ENCODE assay signal across 22 cellular contexts in the genomic region with DNA sequence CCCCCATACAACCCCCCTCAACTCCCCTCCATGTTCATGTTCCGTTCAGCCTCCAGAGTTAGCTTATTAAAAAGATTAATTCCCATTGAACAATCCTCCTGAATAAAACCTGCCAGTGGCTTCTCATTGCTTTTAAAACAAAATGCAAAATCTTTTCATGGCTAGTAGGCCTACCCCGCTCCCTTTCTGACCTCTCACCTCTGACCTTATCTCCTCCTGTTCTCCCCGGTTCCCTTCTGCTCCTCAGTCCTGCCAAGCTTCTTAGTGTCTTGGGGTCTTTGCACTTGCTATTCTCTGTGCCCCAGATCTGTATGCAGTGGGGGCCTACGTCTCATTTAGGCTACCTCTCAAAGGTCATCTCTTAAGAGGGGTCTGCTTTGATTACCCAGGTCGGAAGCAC.
"Had no signal": no experiment of that assay in that cellular context is flagged by ENCODE, and none has a peak within 500 bp of the region (broad histone marks: within the 10 kb centered on the region; RNA-seq: fewer than 3 reads in every experiment).

No MANE protein-coding gene starts in this region.

- ATAC-seq: activated CD4-positive, CD25-positive, alpha-beta regulatory T cell treated with anti-CD3 and anti-CD28 coated beads, Interleukin-2, amount 50 U/mL, for 24 hours; activated CD8-positive, alpha-beta T cell treated with anti-CD3 and anti-CD28 coated beads, Interleukin-2, amount 10 ng/mL, durations not matched to agents 7 days and 5 days; body of pancreas; SK-N-SH treated with all-trans-retinoic acid at 6 μM for 48 hours had no signal

- H3K4me3 Mint-ChIP-seq: activated CD8-positive, alpha-beta T cell treated with anti-CD3 and anti-CD28 coated beads, Interleukin-2, amount 10 ng/mL, durations not matched to agents 7 days and 5 days had no signal

- H3K4me3 ChIP-seq: ascending aorta, body of pancreas, cardiac muscle cell, SJSA1 had no signal

- H3K27ac ChIP-seq: ascending aorta, body of pancreas, cardiac muscle cell, SJSA1 had no signal

- H3K9me3 ChIP-seq: ascending aorta, body of pancreas had no signal

- H3K27me3 ChIP-seq: ascending aorta, body of pancreas, cardiac muscle cell, SJSA1 had no signal

- H3K36me3 ChIP-seq: ascending aorta, cardiac muscle cell, SJSA1 had no signal

- DNase-seq: activated CD4-positive, alpha-beta T cell treated with anti-CD3 and anti-CD28 coated beads for 4 hours; activated CD8-positive, alpha-beta memory T cell treated with anti-CD3 and anti-CD28 coated beads, Interleukin-2, amount 50 U/mL, for 48 hours; activated CD8-positive, alpha-beta T cell treated with anti-CD3 and anti-CD28 coated beads, Interleukin-2, amount 10 ng/mL, durations not matched to agents 7 days and 5 days; activated naive CD4-positive, alpha-beta T cell treated with anti-CD3 and anti-CD28 coated beads, Interleukin-2, amount 50 U/mL, for 16 hours; activated T-cell treated with anti-CD3 and anti-CD28 coated beads, Interleukin-2, amount 50 U/mL, for 1 hour; body of pancreas; Kasumi-1; KBM-7; NCI-H1048; NCI-H146; NCI-H187 treated with DMSO at 0.1 percent for 48 hours; NCI-H2081 treated with DMSO at 0.1 percent for 48 hours; NCI-H2227 treated with DMSO at 0.1 percent for 48 hours; NCI-H526 treated with DMSO at 0.1 percent for 48 hours; NCI-H82; Right ventricle myocardium superior; SW 1271 had no signal

- H3K27ac Mint-ChIP-seq: activated CD8-positive, alpha-beta T cell treated with anti-CD3 and anti-CD28 coated beads, Interleukin-2, amount 10 ng/mL, durations not matched to agents 7 days and 5 days had no signal
